In genomic region chr3:61736506-61736905, GRCh38 we compare ENCODE assay signal across 21 cellular contexts.
"Had no signal": no experiment of that assay in that cellular context is flagged by ENCODE, and none has a peak within 500 bp of the region (broad histone marks: within the 10 kb centered on the region; RNA-seq: fewer than 3 reads in every experiment).

No MANE protein-coding gene starts in this region.

- ATAC-seq: activated T-cell treated with anti-CD3 and anti-CD28 coated beads, Interleukin-2, amount 50 U/mL, for 4 hours; left lung; naive thymus-derived CD8-positive, alpha-beta T cell; stimulated activated naive CD8-positive, alpha-beta T cell treated with anti-CD3 and anti-CD28 coated beads, Interleukin-15, Interleukin-2, amounts not matched to agents 100 U/mL and 50 U/mL, for 24 hours; WTC11 had no signal

- H3K4me1 Mint-ChIP-seq: activated naive CD8-positive, alpha-beta T cell treated with anti-CD3 and anti-CD28 coated beads for 36 hours; naive thymus-derived CD8-positive, alpha-beta T cell had no signal

- H3K4me3 ChIP-seq: cardiac muscle cell, left lung, lung, neural progenitor cell, upper lobe of left lung had no signal

- H3K9me3 Mint-ChIP-seq: activated naive CD8-positive, alpha-beta T cell treated with anti-CD3 and anti-CD28 coated beads for 36 hours; activated T-cell treated with anti-CD3 and anti-CD28 coated beads, Interleukin-2, amount 50 U/mL, for 4 hours; activated T-helper 2 cell treated with anti-CD3 and anti-CD28 coated beads, Interferon-gamma antibody, Interleukin-2, Interleukin-4, amounts not matched to agents 10 μg/mL and 5 μg/mL and 100 μg/mL, durations not matched to agents 14 hours and 24 hours and 36 hours; neural progenitor cell had no signal

- H3K27me3 ChIP-seq: cardiac muscle cell, left lung, neural progenitor cell, upper lobe of left lung had no signal

- H3K9ac ChIP-seq: neural progenitor cell had no signal

- H3K36me3 Mint-ChIP-seq: activated naive CD8-positive, alpha-beta T cell treated with anti-CD3 and anti-CD28 coated beads for 36 hours; naive thymus-derived CD8-positive, alpha-beta T cell had no signal

- H3K4me2 ChIP-seq: neural progenitor cell had no signal

- H3K27ac ChIP-seq: cardiac muscle cell, left lung, neural progenitor cell, upper lobe of left lung had no signal

- H3K9me3 ChIP-seq: left lung, upper lobe of left lung had no signal

- H2AFZ ChIP-seq: neural progenitor cell had no signal

- H3K27ac Mint-ChIP-seq: activated naive CD8-positive, alpha-beta T cell treated with anti-CD3 and anti-CD28 coated beads for 36 hours; activated T-helper 2 cell treated with anti-CD3 and anti-CD28 coated beads, Interferon-gamma antibody, Interleukin-2, Interleukin-4, amounts not matched to agents 10 μg/mL and 5 μg/mL and 100 μg/mL, durations not matched to agents 14 hours and 24 hours and 36 hours; naive thymus-derived CD8-positive, alpha-beta T cell; neural progenitor cell; T-helper 1 cell treated with Interleukin-12 subunit alpha and Interleukin-12 subunit beta and Interleukin-4 antibody, amounts not matched to agents 30 μg/mL and 1 μg/mL, for 36 hours; WTC11 had no signal

- H3K4me3 Mint-ChIP-seq: activated naive CD8-positive, alpha-beta T cell treated with anti-CD3 and anti-CD28 coated beads for 36 hours; activated T-cell treated with anti-CD3 and anti-CD28 coated beads, Interleukin-2, amount 50 U/mL, for 4 hours; naive thymus-derived CD8-positive, alpha-beta T cell; neural progenitor cell; T-helper 1 cell treated with Interleukin-12 subunit alpha and Interleukin-12 subunit beta and Interleukin-4 antibody, amounts not matched to agents 30 μg/mL and 1 μg/mL, for 36 hours; WTC11 had no signal

- H3K36me3 ChIP-seq: cardiac muscle cell, left lung, neural progenitor cell, upper lobe of left lung had no signal

- DNase-seq: activated CD4-positive, alpha-beta T cell treated with anti-CD3 and anti-CD28 coated beads, Interleukin-2, amount 50 U/mL, for 48 hours; activated CD8-positive, alpha-beta memory T cell treated with anti-CD3 and anti-CD28 coated beads, Interleukin-2, amount 50 U/mL, for 48 hours; activated naive CD4-positive, alpha-beta T cell; activated naive CD8-positive, alpha-beta T cell treated with anti-CD3 and anti-CD28 coated beads for 36 hours; activated T-cell treated with anti-CD3 and anti-CD28 coated beads, Interleukin-2, amount 50 U/mL, for 4 hours; cortex of kidney; foreskin fibroblast; left lung; naive thymus-derived CD8-positive, alpha-beta T cell; posterior cingulate gyrus; stimulated activated CD4-positive, alpha-beta T cell treated with anti-CD3 and anti-CD28 coated beads, Interleukin-12 subunit alpha, Interleukin-12 subunit beta, amount 100 ng/mL, for 4 hours; stimulated activated CD4-positive, alpha-beta T cell treated with anti-CD3 and anti-CD28 coated beads, Interleukin-4, amount 100 ng/mL, for 4 hours; stimulated activated naive CD8-positive, alpha-beta T cell treated with anti-CD3 and anti-CD28 coated beads, Interleukin-15, Interleukin-2, amounts not matched to agents 100 U/mL and 50 U/mL, for 24 hours; T1000; upper lobe of left lung had no signal
